In genomic region chr6:132512638-132513632, GRCh38 we compare ENCODE assay signal across 8 cellular contexts. TPM values are rescaled to one million over a fixed set of nuclear protein-coding genes. Genes with fewer than 3 reads are reported as not detected.
A peak's percentile ranks its signal among the peaks of the same experiment; 100 is the strongest.
DNase-seq lines count a peak whose midpoint lies in the region; ATAC-seq and TF ChIP-seq lines count a peak whose summit lies in the region.

Gene STX7 (minus strand): TSS chr6:132513116. CDS start chr6:132503530, 9,586 bp downstream.

- peaks cover 0 to 53% (median 35%) of the 10 kb centered on the region in 12 donors for H3K4me1 ChIP-seq in heart left ventricle
- peaks cover 11 to 41% (median 17%) of the 10 kb centered on the region in 4 donors for H3K4me1 ChIP-seq in transverse colon

- ATAC-seq in HG02798 (IDR thresholded peaks at IDR 0.05; ENCODE audit: poor library complexity, unreplicated experiment) (peak; percentile 93), heart left ventricle (peak; percentile 95 to 99 (median 99))

- in situ Hi-C loops in GM13976 (cut with MboI; ENCODE audit: low sequenced_read_pairs, unreplicated experiment) (no loop called here), transverse colon (cut with MboI; ENCODE audit: low pct_ligation_motif_present in 1 of 4, low pct_unique_long_range_greater_than_20kb in 1 of 4, low sequenced_read_pairs in 3 of 4) (no loop called here)

- TF ChIP-seq CTCF in GM13976 (IDR thresholded peaks at IDR 0.05; ENCODE audit: borderline replicate concordance, control extremely low read depth, extremely low read depth, insufficient read depth, missing control alignments) (peak; percentile 9), heart left ventricle (IDR thresholded peaks at IDR 0.05) (peak in 1 of 12 donors; percentile 7), transverse colon (IDR thresholded peaks at IDR 0.05) (no peak)

- intact Hi-C loops in T-helper 1 cell treated with Interleukin-12 subunit alpha and Interleukin-12 subunit beta and Interleukin-4 antibody, amounts not matched to agents 30 ng/mL and 1 ng/mL, for 36 hours (cut with micrococcal nuclease) = loop anchor here (1.0 to 5.0 kb wide), 9 partner anchors 17 to 1659 kb away; partner anchors contain the start of genes MED23, RPS12, SLC18B1 and SLC2A12
- intact Hi-C loops in heart left ventricle (cut with DNase I) (loop anchor here in 3 of 10 donors (1.0 to 10.0 kb wide), 3 partner anchors 299 to 302 kb away; partner anchors contain the start of gene RPS12 (in 3 of the 3)), transverse colon (cut with DNase I; ENCODE audit: low total_unique reads) (no loop called here)

- peak; percentile 88 for DNase-seq in GM13976 (ENCODE audit: low spot score)
- peak; percentile 97 for DNase-seq in NCI-H146 (lab: John Stamatoyannopoulos, UW)
- peak; percentile 88 for DNase-seq in amniotic epithelial cell (ENCODE audit: low read depth)
- DNase-seq in heart left ventricle = peak; percentile 91 to 96 (median 92)
- peak; percentile 97 for DNase-seq in pons (ENCODE audit: low spot score)
- peak; percentile 93 for DNase-seq in transverse colon

- H3K27ac ChIP-seq in heart left ventricle (peak within 1 kb of the TSS; percentile 54 to 94 (median 90)), transverse colon (peak within 1 kb of the TSS; percentile 90 to 91 (median 90))

- H3K9me3 ChIP-seq in heart left ventricle (no peaks in the 10 kb centered on the region), transverse colon (no peaks in the 10 kb centered on the region)

- 1 to 3% (median 1%) methylated on average over 16 to 67 of the region's 67 CpGs for WGBS in heart left ventricle, 4 donors
- 0 to 1% methylated on average over 5 to 60 of the region's 67 CpGs for WGBS in transverse colon (ENCODE audit: low coverage in 1 of 2), 2 donors

- peak within 1 kb of the TSS; percentile 55 to 92 (median 84) for H3K4me3 ChIP-seq in heart left ventricle
- peak within 1 kb of the TSS; percentile 63 to 97 (median 67) for H3K4me3 ChIP-seq in transverse colon

- TF ChIP-seq POLR2A in heart left ventricle (IDR thresholded peaks at IDR 0.05) (peak in 1 of 2 donors; percentile 89), transverse colon (IDR thresholded peaks at IDR 0.05) (peak; percentile 87)

- H3K36me3 ChIP-seq in heart left ventricle (peaks cover 0 to 9% (median 0%) of the 10 kb centered on the region in 9 donors), transverse colon (no peaks in the 10 kb centered on the region)

- H3K27me3 ChIP-seq in heart left ventricle (no peaks in the 10 kb centered on the region), transverse colon (no peaks in the 10 kb centered on the region)

- TF ChIP-seq EP300 in transverse colon (IDR thresholded peaks at IDR 0.05; ENCODE audit: low read depth) = no peak

RNA-seq across cellular contexts. Expression of gene STX7, which starts in this region (rescaled TPM):
- 24.3 and 24.7 TPM in 2 replicates for total RNA-seq in T-helper 1 cell treated with Interleukin-12 subunit alpha and Interleukin-12 subunit beta and Interleukin-4 antibody, amounts not matched to agents 30 ng/mL and 1 ng/mL, for 36 hours
- total RNA-seq in heart left ventricle (10 to 100 TPM; 24.8 to 78.8 (median 56.3) TPM), transverse colon (10 to 100 TPM in 3 of 4 donors, 1 to 10 TPM in 1; 9.0 to 50.9 (median 40.8) TPM)
- polyA plus RNA-seq in heart left ventricle = 10 to 100 TPM in 1 of 2 donors, 1 to 10 TPM in 1; 6.7 to 25.1 TPM

Comparison
In these comparisons a context has a peak if more than half of its experiments do, and no peak if none do; other contexts are left out.
1. Peak in every context shown above with its lines: DNase-seq, ATAC-seq, H3K4me3 ChIP-seq and H3K27ac ChIP-seq.